ENCODE assay signal across 9 cellular contexts in genomic region chr3:122258757-122259371, GRCh38.
DNase-seq lines count a peak whose midpoint lies in the region; ATAC-seq and TF ChIP-seq lines count a peak whose summit lies in the region.
"Had no signal": no experiment of that assay in that cellular context is flagged by ENCODE, and none has a peak within 500 bp of the region (broad histone marks: within the 10 kb centered on the region; RNA-seq: fewer than 3 reads in every experiment).

No MANE protein-coding gene starts in this region.

- ATAC-seq in activated CD4-positive, CD25-positive, alpha-beta regulatory T cell treated with anti-CD3 and anti-CD28 coated beads, Interleukin-2, amount 50 U/mL, for 24 hours: peak; percentile 66 to 86
- ATAC-seq: naive thymus-derived CD8-positive, alpha-beta T cell had no signal

- POLR2A ChIA-PET in HEK293T (lab: Yijun Ruan, JAX): interaction anchor here (0.6 to 0.8 kb wide), 2 partner anchors 20 to 238 kb away, joined by 3 to 4 read pairs; no protein-coding TSS in a partner anchor
- POLR2A ChIA-PET in MCF 10A (lab: Yijun Ruan, JAX): interaction anchor here (0.6 to 1.4 kb wide), 4 partner anchors 20 to 714 kb away, joined by 3 to 4 read pairs (median 3); partner anchors contain the start of genes IQCB1 and POLQ

- no peak for DNase-seq in activated CD4-positive, CD25-positive, alpha-beta regulatory T cell (lab: John Stamatoyannopoulos, UW)
- peak; percentile 78 for DNase-seq in HEK293T (ENCODE audit: extremely low spot score)
- peak; percentile 71 for DNase-seq in MV-4-11 (lab: John Stamatoyannopoulos, UW)
- peak; percentile 6 to 35 for DNase-seq in SW 1271 (lab: John Stamatoyannopoulos, UW)
- DNase-seq in MCF 10A (ENCODE audit: unreplicated experiment): peak; percentile 74
- DNase-seq in islet precursor cell: peak; percentile 87
- DNase-seq in stimulated activated CD4-positive, alpha-beta T cell treated with anti-CD3 and anti-CD28 coated beads, Interleukin-4, amount 100 ng/mL, for 48 hours (ENCODE audit: low read depth in 2 of 2): peak; percentile 47 to 67

- peak; percentile 72 for TF ChIP-seq CTCF in MCF 10A (IDR thresholded peaks at IDR 0.05; ENCODE audit: unreplicated experiment)

- CTCF ChIA-PET in HEK293T (lab: Yijun Ruan, JAX) (interaction anchor here (0.8 to 1.2 kb wide), 3 partner anchors 125 to 261 kb away, joined by 3 to 6 read pairs (median 3); partner anchors contain the start of gene FAM162A), MCF 10A (lab: Yijun Ruan, JAX) (interaction anchor here (0.5 to 3.4 kb wide), 22 partner anchors 10 to 1957 kb away, joined by 3 to 36 read pairs (median 4); no protein-coding TSS in a partner anchor)

- H3K4me3 Mint-ChIP-seq in MCF 10A (ENCODE audit: unreplicated experiment): no peak overlapping the region
- H3K4me3 Mint-ChIP-seq: naive thymus-derived CD8-positive, alpha-beta T cell had no signal

- no peak overlapping the region for H3K27ac Mint-ChIP-seq in MCF 10A (ENCODE audit: low read depth, unreplicated experiment)
- H3K27ac Mint-ChIP-seq: naive thymus-derived CD8-positive, alpha-beta T cell had no signal

- intact Hi-C loops in MCF 10A (cut with micrococcal nuclease): loop anchor here (1.0 to 10.0 kb wide), 4 partner anchors 98 to 713 kb away; partner anchors contain the start of genes EAF2 and IQCB1

- no TSS peak for BruUV-seq in MCF 10A (replicated peaks; lab: Mats Ljungman, UMichigan)

- no peaks in the 10 kb centered on the region for H3K36me3 Mint-ChIP-seq in MCF 10A (ENCODE audit: insufficient read depth, unreplicated experiment)
- H3K36me3 Mint-ChIP-seq: naive thymus-derived CD8-positive, alpha-beta T cell had no signal

- H3K4me1 Mint-ChIP-seq in MCF 10A (ENCODE audit: insufficient read depth, unreplicated experiment): no peaks in the 10 kb centered on the region

- no peaks in the 10 kb centered on the region for H3K9me3 Mint-ChIP-seq in MCF 10A (ENCODE audit: unreplicated experiment)
- H3K9me3 Mint-ChIP-seq: naive thymus-derived CD8-positive, alpha-beta T cell had no signal

- no peaks in the 10 kb centered on the region for H3K27me3 Mint-ChIP-seq in MCF 10A (ENCODE audit: insufficient read depth, unreplicated experiment)

TF ChIP-seq in HEK293T, 16 proteins besides CTCF, POLR2A, EP300 and RAD21:
- TF ChIP-seq SUZ12 (IDR thresholded peaks at IDR 0.05): no peak
- TF ChIP-seq BHLHE40 (IDR thresholded peaks at IDR 0.05; ENCODE audit: borderline replicate concordance): no peak
- TF ChIP-seq ELF4 (IDR thresholded peaks at IDR 0.05): no peak
- TF ChIP-seq, protein P1, sequence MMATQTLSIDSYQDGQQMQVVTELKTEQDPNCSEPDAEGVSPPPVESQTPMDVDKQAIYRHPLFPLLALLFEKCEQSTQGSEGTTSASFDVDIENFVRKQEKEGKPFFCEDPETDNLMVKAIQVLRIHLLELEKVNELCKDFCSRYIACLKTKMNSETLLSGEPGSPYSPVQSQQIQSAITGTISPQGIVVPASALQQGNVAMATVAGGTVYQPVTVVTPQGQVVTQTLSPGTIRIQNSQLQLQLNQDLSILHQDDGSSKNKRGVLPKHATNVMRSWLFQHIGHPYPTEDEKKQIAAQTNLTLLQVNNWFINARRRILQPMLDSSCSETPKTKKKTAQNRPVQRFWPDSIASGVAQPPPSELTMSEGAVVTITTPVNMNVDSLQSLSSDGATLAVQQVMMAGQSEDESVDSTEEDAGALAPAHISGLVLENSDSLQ (IDR thresholded peaks at IDR 0.05): no peak
- no peak for TF ChIP-seq ARNT (IDR thresholded peaks at IDR 0.05)
- TF ChIP-seq FOXK2 (IDR thresholded peaks at IDR 0.05): no peak
- TF ChIP-seq NFRKB (IDR thresholded peaks at IDR 0.05): no peak
- no peak for TF ChIP-seq CTBP1 (IDR thresholded peaks at IDR 0.05; ENCODE audit: borderline replicate concordance)
- TF ChIP-seq LEF1 (IDR thresholded peaks at IDR 0.05; ENCODE audit: borderline replicate concordance): no peak
- no peak for TF ChIP-seq FOXA1 (IDR thresholded peaks at IDR 0.05)
- no peak for TF ChIP-seq FOXM1 (IDR thresholded peaks at IDR 0.05; ENCODE audit: borderline replicate concordance)
- no peak for TF ChIP-seq HDGF (IDR thresholded peaks at IDR 0.05; ENCODE audit: borderline replicate concordance)

Comparison
In these comparisons a context has a peak if more than half of its experiments do, and no peak if none do; other contexts are left out.
1. DNase-seq: peak in HEK293T (single experiment), MV-4-11 (single experiment), SW 1271 (2 of 2), MCF 10A (single experiment), islet precursor cell (single experiment) and stimulated activated CD4-positive, alpha-beta T cell treated with anti-CD3 and anti-CD28 coated beads, Interleukin-4, amount 100 ng/mL, for 48 hours (2 of 2); none in activated CD4-positive, CD25-positive, alpha-beta regulatory T cell (0 of 4).